Comparison of ENCODE assay signal across 1 cellular context in genomic region chr12:57434517-57435223, GRCh38.
TF ChIP-seq lines count a peak whose summit lies in the region.

Gene INHBC, plus strand, starts transcription at chr12:57434784. Its CDS starts 103 bp downstream, at chr12:57434887.

TF ChIP-seq in H1, 55 proteins besides CTCF, POLR2A, EP300 and RAD21:
- TF ChIP-seq BACH1 (IDR thresholded peaks at IDR 0.05; ENCODE audit: low read length) (no peak), FOSL1 (IDR thresholded peaks at IDR 0.05; ENCODE audit: insufficient read depth, low read depth, low read length) (no peak), BRCA1 (IDR thresholded peaks at IDR 0.05; ENCODE audit: low read depth, low read length) (no peak), KDM1A (IDR thresholded peaks at IDR 0.05; ENCODE audit: borderline replicate concordance, low read length) (no peak), ZNF274 (IDR thresholded peaks at IDR 0.05; ENCODE audit: borderline replicate concordance, extremely low read depth, low read length) (no peak), SP2 (IDR thresholded peaks at IDR 0.05; ENCODE audit: low read length) (no peak)
